ENCODE assay signal across 25 cellular contexts in genomic region chr3:195105389-195105788, GRCh38.
DNase-seq lines count a peak whose midpoint lies in the region; ATAC-seq and TF ChIP-seq lines count a peak whose summit lies in the region.
"Had no signal": no experiment of that assay in that cellular context is flagged by ENCODE, and none has a peak within 500 bp of the region (broad histone marks: within the 10 kb centered on the region; RNA-seq: fewer than 3 reads in every experiment).

No MANE protein-coding gene starts in this region.

- no peak overlapping the region for H3K4me3 Mint-ChIP-seq in endothelial cell (ENCODE audit: unreplicated experiment)

- peak; percentile 30 for DNase-seq in Daoy (ENCODE audit: low read depth)
- peak; percentile 77 for DNase-seq in NCI-H69 (lab: John Stamatoyannopoulos, UW)
- DNase-seq in left colon: peak in 1 of 2 donors; percentile 47
- DNase-seq in sigmoid colon: peak; percentile 61
- DNase-seq in MV-4-11 (lab: John Stamatoyannopoulos, UW): no peak
- DNase-seq in NCI-H2081 treated with DMSO at 0.1 percent for 48 hours (lab: John Stamatoyannopoulos, UW): no peak
- no peak for DNase-seq in endothelial cell (ENCODE audit: low spot score)
- DNase-seq: activated CD4-positive, alpha-beta T cell treated with anti-CD3 and anti-CD28 coated beads, Interleukin-2, amount 50 U/mL, for 1 hour; activated CD8-positive, alpha-beta memory T cell treated with anti-CD3 and anti-CD28 coated beads, Interleukin-2, amount 50 U/mL, for 4 hours; activated naive CD8-positive, alpha-beta T cell treated with anti-CD3 and anti-CD28 coated beads, Interleukin-2, amount 50 U/mL, for 24 hours; AML-193; EL; NCI-H2171; NCI-H748 treated with DMSO at 0.1 percent for 48 hours; stimulated activated CD4-positive, alpha-beta T cell treated with anti-CD3 and anti-CD28 coated beads, Interleukin-4, amount 100 ng/mL, for 4 hours; stimulated activated naive CD8-positive, alpha-beta T cell treated with anti-CD3 and anti-CD28 coated beads, Interleukin-15, amount 100 ng/mL, for 72 hours; transverse colon had no signal

- 44 to 82% methylated on average over 13 of the region's 13 CpGs for WGBS in sigmoid colon, 2 donors

- peak; percentile 72 for ATAC-seq in left colon
- ATAC-seq: activated naive CD8-positive, alpha-beta T cell treated with anti-CD3 and anti-CD28 coated beads, Interleukin-2, amount 50 U/mL, for 24 hours; naive thymus-derived CD8-positive, alpha-beta T cell; stimulated activated naive CD8-positive, alpha-beta T cell treated with anti-CD3 and anti-CD28 coated beads, Interleukin-15, amount 100 ng/mL, for 72 hours had no signal

- H3K27ac ChIP-seq in sigmoid colon: no peak overlapping the region
- H3K27ac ChIP-seq: coronary artery, SJSA1, skin epidermis, transverse colon had no signal

- H3K27ac Mint-ChIP-seq in endothelial cell (ENCODE audit: unreplicated experiment): no peak overlapping the region
- H3K27ac Mint-ChIP-seq: activated naive CD8-positive, alpha-beta T cell treated with anti-CD3 and anti-CD28 coated beads, Interleukin-2, amount 50 U/mL, for 24 hours; activated T-helper 2 cell treated with anti-CD3 and anti-CD28 coated beads, Interferon-gamma antibody, Interleukin-2, Interleukin-4, amounts not matched to agents 10 μg/mL and 5 μg/mL and 100 μg/mL, durations not matched to agents 14 hours and 24 hours and 36 hours; naive thymus-derived CD8-positive, alpha-beta T cell; progenitor cell of endocrine pancreas had no signal

- peaks cover 9% of the 10 kb centered on the region for H3K27me3 Mint-ChIP-seq in endothelial cell (ENCODE audit: unreplicated experiment)
- H3K27me3 Mint-ChIP-seq: activated naive CD8-positive, alpha-beta T cell treated with anti-CD3 and anti-CD28 coated beads, Interleukin-2, amount 50 U/mL, for 24 hours; brain; memory B cell; naive thymus-derived CD8-positive, alpha-beta T cell; stimulated activated naive CD8-positive, alpha-beta T cell treated with anti-CD3 and anti-CD28 coated beads, Interleukin-15, amount 100 ng/mL, for 72 hours had no signal

- H3K9me3 Mint-ChIP-seq in endothelial cell (ENCODE audit: unreplicated experiment): no peaks in the 10 kb centered on the region
- H3K9me3 Mint-ChIP-seq: activated naive CD8-positive, alpha-beta T cell treated with anti-CD3 and anti-CD28 coated beads, Interleukin-2, amount 50 U/mL, for 24 hours; activated T-helper 2 cell treated with anti-CD3 and anti-CD28 coated beads, Interferon-gamma antibody, Interleukin-2, Interleukin-4, amounts not matched to agents 10 μg/mL and 5 μg/mL and 100 μg/mL, durations not matched to agents 14 hours and 24 hours and 36 hours; memory B cell; naive thymus-derived CD8-positive, alpha-beta T cell; stimulated activated naive CD8-positive, alpha-beta T cell treated with anti-CD3 and anti-CD28 coated beads, Interleukin-15, amount 100 ng/mL, for 72 hours had no signal

- no peaks in the 10 kb centered on the region for H3K27me3 ChIP-seq in sigmoid colon
- H3K27me3 ChIP-seq: SJSA1, transverse colon had no signal

- H3K9me3 ChIP-seq in sigmoid colon: no peaks in the 10 kb centered on the region
- H3K9me3 ChIP-seq: SJSA1, transverse colon had no signal

- H3K36me3 Mint-ChIP-seq in endothelial cell (ENCODE audit: low read depth, unreplicated experiment): peaks cover 6% of the 10 kb centered on the region
- H3K36me3 Mint-ChIP-seq: brain, memory B cell had no signal

- TF ChIP-seq CTCF in sigmoid colon (IDR thresholded peaks at IDR 0.05) (no peak), endothelial cell (IDR thresholded peaks at IDR 0.05; ENCODE audit: unreplicated experiment) (no peak)

- H3K4me1 ChIP-seq in sigmoid colon: peaks cover 0 to 22% (median 11%) of the 10 kb centered on the region in 4 donors

- no peaks in the 10 kb centered on the region for H3K36me3 ChIP-seq in sigmoid colon
- H3K36me3 ChIP-seq: SJSA1, transverse colon had no signal

- no peak for TF ChIP-seq EP300 in sigmoid colon (IDR thresholded peaks at IDR 0.05)

- TF ChIP-seq POLR2A in sigmoid colon (IDR thresholded peaks at IDR 0.05): no peak

- H3K4me3 ChIP-seq in sigmoid colon: no peak overlapping the region
- H3K4me3 ChIP-seq: coronary artery, SJSA1, skin epidermis, transverse colon had no signal

- H3K4me1 Mint-ChIP-seq in endothelial cell (ENCODE audit: unreplicated experiment): peaks cover 36% of the 10 kb centered on the region

- intact Hi-C loops in left colon (cut with DNase I, micrococcal nuclease) (loop anchor here (5.0 kb wide), 1 partner anchor 423 kb away; no protein-coding TSS in a partner anchor), sigmoid colon (cut with DNase I) (no loop called here)

Comparison
In these comparisons a context has a peak if more than half of its experiments do, and no peak if none do; other contexts are left out.
1. DNase-seq: peak in Daoy (single experiment), NCI-H69 (single experiment) and sigmoid colon (single experiment); none in MV-4-11 (single experiment), NCI-H2081 treated with DMSO at 0.1 percent for 48 hours (single experiment) and endothelial cell (single experiment).